Comparison of ENCODE assay signal across 15 cellular contexts in genomic region chr6:94052754-94053153, GRCh38.
DNase-seq lines count a peak whose midpoint lies in the region; ATAC-seq, FAIRE-seq and TF ChIP-seq lines count a peak whose summit lies in the region.
"Had no signal": no experiment of that assay in that cellular context is flagged by ENCODE, and none has a peak within 500 bp of the region (broad histone marks: within the 10 kb centered on the region; RNA-seq: fewer than 3 reads in every experiment).

No MANE protein-coding gene starts in this region.

- H3K23me2 ChIP-seq in H1 (ENCODE audit: low read depth, low read length) = no peaks in the 10 kb centered on the region; the same call in 1 of the 2 replicates

- no peak overlapping the region; the same call in 1 of the 2 replicates for H2BK20ac ChIP-seq in H1 (ENCODE audit: low read length)

- H3K14ac ChIP-seq in H1 (ENCODE audit: insufficient read length) = no peak overlapping the region

- ATAC-seq in GM18909 (IDR thresholded peaks at IDR 0.05; ENCODE audit: poor library complexity, unreplicated experiment) = no peak
- ATAC-seq: stimulated activated naive CD8-positive, alpha-beta T cell treated with anti-CD3 and anti-CD28 coated beads, Interleukin-15, amount 100 ng/mL, for 72 hours had no signal

- no peak overlapping the region for H4K91ac ChIP-seq in H1 (replicated peaks; ENCODE audit: insufficient read length, low read length)

- no peak for TF ChIP-seq POLR2A in H1 (IDR thresholded peaks at IDR 0.05; ENCODE audit: control extremely low read depth in 1 of 2, low read depth in 2 of 2, low read length in 2 of 2)

- no peak overlapping the region for H3K27ac Mint-ChIP-seq in activated T-helper 2 cell treated with anti-CD3 and anti-CD28 coated beads, Interferon-gamma antibody, Interleukin-2, Interleukin-4, amounts not matched to agents 10 μg/mL and 5 μg/mL and 100 μg/mL, durations not matched to agents 14 hours and 24 hours and 36 hours
- H3K27ac Mint-ChIP-seq: activated naive CD4-positive, alpha-beta T cell treated with anti-CD3 and anti-CD28 coated beads, Interleukin-2, amount 10 ng/mL, durations not matched to agents 7 days and 5 days; stimulated activated naive CD8-positive, alpha-beta T cell treated with anti-CD3 and anti-CD28 coated beads, Interleukin-15, amount 100 ng/mL, for 72 hours had no signal

- intact Hi-C loops in activated T-helper 2 cell treated with anti-CD3 and anti-CD28 coated beads, Interferon-gamma antibody, Interleukin-2, Interleukin-4, amounts not matched to agents 10 μg/mL and 5 μg/mL and 100 μg/mL, durations not matched to agents 14 hours and 24 hours and 36 hours (cut with micrococcal nuclease) = no loop called here

- TF ChIP-seq RAD21 in H1 (IDR thresholded peaks at IDR 0.05 in 1 of 2, conservative IDR thresholded peaks at IDR 0.05 in 1 of 2; ENCODE audit: low read depth in 2 of 2, low read length in 2 of 2) (peak; percentile 79 to 80), neural cell (conservative IDR thresholded peaks at IDR 0.05) (peak; percentile 40)

- H2BK120ac ChIP-seq in H1 (replicated peaks; ENCODE audit: low read depth, low read length) = no peak overlapping the region

- H4K20me1 ChIP-seq in H1 (replicated peaks in 1 of 2; ENCODE audit: control insufficient read depth in 1 of 2, insufficient read depth in 2 of 2, low read length in 2 of 2) (no peaks in the 10 kb centered on the region), neural cell (ENCODE audit: insufficient read depth) (no peaks in the 10 kb centered on the region)

- H4K8ac ChIP-seq in H1 (ENCODE audit: extremely low read depth, insufficient read depth, low read length) = no peak overlapping the region

- POLR2A ChIA-PET in H1 (lab: Charles Lee; ENCODE audit: partially characterized antibody) = interaction anchor here (1.1 kb wide), 1 partner anchor 228 kb away, joined by 3 read pairs; no protein-coding TSS in a partner anchor

- 79% methylated on average over 1 of the region's 1 CpG; no CpG with 5 or more reads in 1 of the 2 experiments for WGBS in H1 (ENCODE audit: extremely low coverage in 1 of 2, insufficient coverage in 1 of 2, insufficient read length in 1 of 2, insufficient replicate concordance in 2 of 2, low coverage in 1 of 2, low lambda C conversion rate in 2 of 2, missing lambda C conversion rate in 1 of 2), 2 experiments

- H3K4me3 Mint-ChIP-seq in activated T-helper 2 cell treated with anti-CD3 and anti-CD28 coated beads, Interferon-gamma antibody, Interleukin-2, Interleukin-4, amounts not matched to agents 10 μg/mL and 5 μg/mL and 100 μg/mL, durations not matched to agents 14 hours and 24 hours and 36 hours (ENCODE audit: low read depth) = no peak overlapping the region
- H3K4me3 Mint-ChIP-seq: activated naive CD4-positive, alpha-beta T cell treated with anti-CD3 and anti-CD28 coated beads, Interleukin-2, amount 10 ng/mL, durations not matched to agents 7 days and 5 days; stimulated activated naive CD8-positive, alpha-beta T cell treated with anti-CD3 and anti-CD28 coated beads, Interleukin-15, amount 100 ng/mL, for 72 hours had no signal

- no peak overlapping the region; the same call in 1 of the 2 replicates for H2BK5ac ChIP-seq in H1 (ENCODE audit: low read depth, low read length)

- FAIRE-seq in H1 (lab: Jason Lieb, UNC) = peak; percentile 24

- DNase-seq in H4 (ENCODE audit: low spot score) (peak; percentile 6), OCI-M1 (lab: John Stamatoyannopoulos, UW) (peak; percentile 31), H1 (ENCODE audit: low read depth in 1 of 2, low spot score in 2 of 2) (no peak), ureter (ENCODE audit: low spot score) (no peak), activated T-cell treated with anti-CD3 and anti-CD28 coated beads for 4 hours (no peak)
- no peak for DNase-seq in activated T-helper 2 cell treated with anti-CD3 and anti-CD28 coated beads, Interferon-gamma antibody, Interleukin-2, Interleukin-4, amounts not matched to agents 10 μg/mL and 5 μg/mL and 100 μg/mL, durations not matched to agents 14 hours and 24 hours and 36 hours (ENCODE audit: low spot score)
- DNase-seq: activated naive CD4-positive, alpha-beta T cell treated with anti-CD3 and anti-CD28 coated beads, Interleukin-2, amount 10 ng/mL, durations not matched to agents 7 days and 5 days; cortex of kidney; NCI-H2029; Peyer's patch; retina; stimulated activated naive CD8-positive, alpha-beta T cell treated with anti-CD3 and anti-CD28 coated beads, Interleukin-15, amount 100 ng/mL, for 72 hours; T1000 had no signal

- H3K18ac ChIP-seq in H1 (ENCODE audit: extremely low read depth, low read length) = no peak overlapping the region

- H3K9me2 ChIP-seq in neural cell (ENCODE audit: insufficient read depth, low read length) = no peaks in the 10 kb centered on the region

- no peaks in the 10 kb centered on the region for H3K79me1 ChIP-seq in H1 (ENCODE audit: low read depth, low read length)

- no peaks in the 10 kb centered on the region for H3K4me1 Mint-ChIP-seq in activated T-helper 2 cell treated with anti-CD3 and anti-CD28 coated beads, Interferon-gamma antibody, Interleukin-2, Interleukin-4, amounts not matched to agents 10 μg/mL and 5 μg/mL and 100 μg/mL, durations not matched to agents 14 hours and 24 hours and 36 hours (ENCODE audit: low read depth)
- H3K4me1 Mint-ChIP-seq: activated naive CD4-positive, alpha-beta T cell treated with anti-CD3 and anti-CD28 coated beads, Interleukin-2, amount 10 ng/mL, durations not matched to agents 7 days and 5 days; stimulated activated naive CD8-positive, alpha-beta T cell treated with anti-CD3 and anti-CD28 coated beads, Interleukin-15, amount 100 ng/mL, for 72 hours had no signal

- H3K9me3 Mint-ChIP-seq in activated T-helper 2 cell treated with anti-CD3 and anti-CD28 coated beads, Interferon-gamma antibody, Interleukin-2, Interleukin-4, amounts not matched to agents 10 μg/mL and 5 μg/mL and 100 μg/mL, durations not matched to agents 14 hours and 24 hours and 36 hours = peaks cover 14% of the 10 kb centered on the region

- H3K27ac ChIP-seq in H1 (ENCODE audit: low read depth, low read length) (no peak overlapping the region), neural cell (ENCODE audit: low read length) (no peak overlapping the region)
- H3K27ac ChIP-seq: Peyer's patch had no signal

- no peak overlapping the region for H3K23ac ChIP-seq in H1 (ENCODE audit: insufficient read length)

- H2BK15ac ChIP-seq in H1 (ENCODE audit: low read length) = no peak overlapping the region

- H3K56ac ChIP-seq in H1 (replicated peaks; ENCODE audit: insufficient read length, low read depth, low read length) = no peak overlapping the region

- no peaks in the 10 kb centered on the region for H3F3A ChIP-seq in neural cell (ENCODE audit: insufficient read depth, low read length, poor library complexity, severe bottlenecking)

- H2AK5ac ChIP-seq in H1 (ENCODE audit: low read depth, low read length) = no peak overlapping the region

- H3K4ac ChIP-seq in H1 (replicated peaks; ENCODE audit: insufficient read length, low read depth, low read length) = no peak overlapping the region

- H4K5ac ChIP-seq in H1 (ENCODE audit: insufficient read length, low read depth, low read length) = no peak overlapping the region

- H3K9ac ChIP-seq in H1 (replicated peaks in 1 of 4; ENCODE audit: extremely low read depth in 1 of 4, low read depth in 3 of 4, low read length in 3 of 4) = no peak overlapping the region
- no peak overlapping the region for H3K9ac ChIP-seq in neural cell (ENCODE audit: low read length)

- H3K27me3 Mint-ChIP-seq in activated T-helper 2 cell treated with anti-CD3 and anti-CD28 coated beads, Interferon-gamma antibody, Interleukin-2, Interleukin-4, amounts not matched to agents 10 μg/mL and 5 μg/mL and 100 μg/mL, durations not matched to agents 14 hours and 24 hours and 36 hours (ENCODE audit: low read depth) = no peaks in the 10 kb centered on the region
- H3K27me3 Mint-ChIP-seq: activated naive CD4-positive, alpha-beta T cell treated with anti-CD3 and anti-CD28 coated beads, Interleukin-2, amount 10 ng/mL, durations not matched to agents 7 days and 5 days; stimulated activated naive CD8-positive, alpha-beta T cell treated with anti-CD3 and anti-CD28 coated beads, Interleukin-15, amount 100 ng/mL, for 72 hours had no signal

- no peaks in the 10 kb centered on the region for H3K36me3 Mint-ChIP-seq in activated T-helper 2 cell treated with anti-CD3 and anti-CD28 coated beads, Interferon-gamma antibody, Interleukin-2, Interleukin-4, amounts not matched to agents 10 μg/mL and 5 μg/mL and 100 μg/mL, durations not matched to agents 14 hours and 24 hours and 36 hours (ENCODE audit: low read depth)
- H3K36me3 Mint-ChIP-seq: activated naive CD4-positive, alpha-beta T cell treated with anti-CD3 and anti-CD28 coated beads, Interleukin-2, amount 10 ng/mL, durations not matched to agents 7 days and 5 days had no signal

- peaks cover 0 to 11% (median 6%) of the 10 kb centered on the region in 4 experiments; a peak in 4 of 7 replicates for H3K4me1 ChIP-seq in H1 (replicated peaks in 1 of 4; ENCODE audit: control insufficient read depth in 3 of 4, insufficient read depth in 4 of 4, low read length in 3 of 4)
- H3K4me1 ChIP-seq: Peyer's patch had no signal

- TF ChIP-seq EP300 in H1 (IDR thresholded peaks at IDR 0.05; ENCODE audit: borderline replicate concordance in 1 of 2, low read depth in 2 of 2, low read length in 2 of 2) = no peak
- TF ChIP-seq EP300 in neural cell (conservative IDR thresholded peaks at IDR 0.05; ENCODE audit: poor library complexity, severe bottlenecking) = no peak

- H3K9me3 ChIP-seq in H1 (ENCODE audit: insufficient read depth in 2 of 2, low read depth in 1 of 2, low read length in 1 of 2) (no peaks in the 10 kb centered on the region), neural cell (ENCODE audit: low read length) (no peaks in the 10 kb centered on the region)
- H3K9me3 ChIP-seq: Peyer's patch had no signal

- H3K4me2 ChIP-seq in H1 (ENCODE audit: insufficient read depth in 1 of 2, low read depth in 2 of 2, low read length in 2 of 2) (no peak overlapping the region; a peak in 1 of 4 replicates), neural cell (ENCODE audit: low read length) (no peak overlapping the region)

- CTCF ChIA-PET in H1 (lab: Charles Lee; ENCODE audit: partially characterized antibody) = interaction anchor here (0.6 to 2.3 kb wide), 5 partner anchors 14 to 331 kb away, joined by 3 to 10 read pairs (median 4); no protein-coding TSS in a partner anchor

- peak in 2 of 3 experiments; percentile 40 to 47; a peak in 3 of 4 replicates for TF ChIP-seq CTCF in H1 (IDR thresholded peaks at IDR 0.05; ENCODE audit: control extremely low read depth in 1 of 3, insufficient read depth in 1 of 3, low read depth in 1 of 3, low read length in 3 of 3)
- no peak for TF ChIP-seq CTCF in neural cell (IDR thresholded peaks at IDR 0.05; ENCODE audit: poor library complexity, severe bottlenecking)

- H3K36me3 ChIP-seq in H1 (ENCODE audit: control insufficient read depth in 2 of 4, insufficient read depth in 4 of 4, low read length in 3 of 4) (no peaks in the 10 kb centered on the region), neural cell (ENCODE audit: insufficient read depth, low read length) (no peaks in the 10 kb centered on the region)
- H3K36me3 ChIP-seq: Peyer's patch had no signal

- H2AFZ ChIP-seq in H1 (ENCODE audit: low read length) = no peak overlapping the region
- no peak overlapping the region for H2AFZ ChIP-seq in neural cell (ENCODE audit: low read depth, low read length)

- H3K4me3 ChIP-seq in H1 (ENCODE audit: extremely low read depth in 1 of 4, insufficient read depth in 2 of 4, low read depth in 3 of 4, low read length in 4 of 4) (no peak overlapping the region), neural cell (ENCODE audit: low read length) (no peak overlapping the region)
- H3K4me3 ChIP-seq: Peyer's patch had no signal

- no peak overlapping the region for H2BK12ac ChIP-seq in H1 (ENCODE audit: low read depth, low read length)

- H3K27me3 ChIP-seq in H1 (replicated peaks in 1 of 4; ENCODE audit: control insufficient read depth in 3 of 4, extremely low read depth in 1 of 4, insufficient read depth in 3 of 4, low read length in 3 of 4) (no peaks in the 10 kb centered on the region), neural cell (ENCODE audit: insufficient read depth, low read depth, low read length) (no peaks in the 10 kb centered on the region)
- H3K27me3 ChIP-seq: Peyer's patch had no signal

- H3K79me2 ChIP-seq in H1 (ENCODE audit: control insufficient read depth in 1 of 2, insufficient read depth in 2 of 2, low read length in 2 of 2) (no peaks in the 10 kb centered on the region), neural cell (replicated peaks; ENCODE audit: insufficient read depth, low read length) (no peaks in the 10 kb centered on the region)

Comparison
In these comparisons a context has a peak if more than half of its experiments do, and no peak if none do; other contexts are left out.
1. DNase-seq: peak in H4 (single experiment) and OCI-M1 (single experiment); none in H1 (0 of 2), ureter (single experiment), activated T-helper 2 cell treated with anti-CD3 and anti-CD28 coated beads, Interferon-gamma antibody, Interleukin-2, Interleukin-4, amounts not matched to agents 10 μg/mL and 5 μg/mL and 100 μg/mL, durations not matched to agents 14 hours and 24 hours and 36 hours (single experiment) and activated T-cell treated with anti-CD3 and anti-CD28 coated beads for 4 hours (single experiment).